ENCODE assay signal across 1 cellular context in genomic region chr2:172442072-172442895, GRCh38.
TF ChIP-seq lines count a peak whose summit lies in the region.

No MANE protein-coding gene starts in this region.

TF ChIP-seq in HepG2, 621 proteins besides CTCF, POLR2A, EP300 and RAD21 (continued from another document):
- peak; percentile 80 for TF ChIP-seq ZBTB33 (CRISPR knock-in tag; IDR thresholded peaks at IDR 0.05)
- TF ChIP-seq, protein P1, sequence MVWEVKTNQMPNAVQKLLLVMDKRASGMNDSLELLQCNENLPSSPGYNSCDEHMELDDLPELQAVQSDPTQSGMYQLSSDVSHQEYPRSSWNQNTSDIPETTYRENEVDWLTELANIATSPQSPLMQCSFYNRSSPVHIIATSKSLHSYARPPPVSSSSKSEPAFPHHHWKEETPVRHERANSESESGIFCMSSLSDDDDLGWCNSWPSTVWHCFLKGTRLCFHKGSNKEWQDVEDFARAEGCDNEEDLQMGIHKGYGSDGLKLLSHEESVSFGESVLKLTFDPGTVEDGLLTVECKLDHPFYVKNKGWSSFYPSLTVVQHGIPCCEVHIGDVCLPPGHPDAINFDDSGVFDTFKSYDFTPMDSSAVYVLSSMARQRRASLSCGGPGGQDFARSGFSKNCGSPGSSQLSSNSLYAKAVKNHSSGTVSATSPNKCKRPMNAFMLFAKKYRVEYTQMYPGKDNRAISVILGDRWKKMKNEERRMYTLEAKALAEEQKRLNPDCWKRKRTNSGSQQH (CRISPR knock-in tag; IDR thresholded peaks at IDR 0.05; ENCODE audit: low read depth) = peak; percentile 77; the same call in 1 of the 2 replicates
